1 cellular context compared by ENCODE assay signal in the genomic region with DNA sequence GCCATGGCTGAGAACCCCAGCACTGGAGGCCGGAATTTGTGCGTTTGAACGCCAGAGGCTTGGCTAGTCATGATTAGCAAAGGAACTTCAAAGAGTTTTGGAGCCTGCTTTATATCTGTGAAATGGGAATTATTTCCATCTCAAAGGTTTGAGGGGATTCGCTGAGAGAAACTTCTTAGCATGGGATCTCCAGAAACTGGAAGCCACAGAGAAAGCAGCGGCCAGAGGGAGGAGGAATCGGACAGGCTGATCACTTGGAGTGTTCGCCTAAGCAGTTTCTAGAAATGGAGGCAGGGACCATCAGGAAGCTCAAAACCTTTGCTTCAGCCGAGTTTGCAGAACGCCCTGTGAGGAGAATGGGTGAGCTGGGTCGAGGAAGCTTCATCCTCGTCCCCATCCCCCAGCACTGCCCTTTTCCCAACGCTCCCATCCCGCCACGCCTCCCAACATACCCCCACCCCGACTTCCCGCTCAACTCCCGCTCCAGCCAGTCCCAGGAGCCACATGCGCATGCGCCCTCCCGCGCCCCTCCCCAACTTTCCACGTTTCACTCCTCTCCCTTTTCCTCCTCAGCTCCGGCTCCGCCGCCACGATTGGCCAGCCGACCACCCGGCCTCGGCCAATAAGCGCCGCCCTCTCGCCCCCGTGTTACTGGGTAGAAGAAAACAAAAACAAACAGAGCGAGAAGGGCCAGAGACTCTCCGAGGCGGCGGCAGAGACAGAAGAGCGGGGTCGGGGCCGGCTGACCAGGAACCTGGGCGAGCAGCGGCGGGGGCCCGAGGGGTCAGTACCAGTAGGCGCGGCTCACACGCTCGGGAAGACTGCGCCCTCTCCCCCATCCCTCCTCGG.
TF ChIP-seq lines count a peak whose summit lies in the region.

TSS of gene PDCD4 (plus strand) at position 693 of the 849 bp plus-strand sequence. CDS start 4,100 bp downstream, outside the sequence.

TF ChIP-seq in A549, 52 proteins besides CTCF, POLR2A, EP300 and RAD21 (continued from another document):
- TF ChIP-seq, protein P1, sequence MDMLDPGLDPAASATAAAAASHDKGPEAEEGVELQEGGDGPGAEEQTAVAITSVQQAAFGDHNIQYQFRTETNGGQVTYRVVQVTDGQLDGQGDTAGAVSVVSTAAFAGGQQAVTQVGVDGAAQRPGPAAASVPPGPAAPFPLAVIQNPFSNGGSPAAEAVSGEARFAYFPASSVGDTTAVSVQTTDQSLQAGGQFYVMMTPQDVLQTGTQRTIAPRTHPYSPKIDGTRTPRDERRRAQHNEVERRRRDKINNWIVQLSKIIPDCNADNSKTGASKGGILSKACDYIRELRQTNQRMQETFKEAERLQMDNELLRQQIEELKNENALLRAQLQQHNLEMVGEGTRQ (IDR thresholded peaks at IDR 0.05): peak; percentile 56; the same call in 1 of the 2 replicates
- TF ChIP-seq, protein P2, sequence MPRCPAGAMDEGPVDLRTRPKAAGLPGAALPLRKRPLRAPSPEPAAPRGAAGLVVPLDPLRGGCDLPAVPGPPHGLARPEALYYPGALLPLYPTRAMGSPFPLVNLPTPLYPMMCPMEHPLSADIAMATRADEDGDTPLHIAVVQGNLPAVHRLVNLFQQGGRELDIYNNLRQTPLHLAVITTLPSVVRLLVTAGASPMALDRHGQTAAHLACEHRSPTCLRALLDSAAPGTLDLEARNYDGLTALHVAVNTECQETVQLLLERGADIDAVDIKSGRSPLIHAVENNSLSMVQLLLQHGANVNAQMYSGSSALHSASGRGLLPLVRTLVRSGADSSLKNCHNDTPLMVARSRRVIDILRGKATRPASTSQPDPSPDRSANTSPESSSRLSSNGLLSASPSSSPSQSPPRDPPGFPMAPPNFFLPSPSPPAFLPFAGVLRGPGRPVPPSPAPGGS (IDR thresholded peaks at IDR 0.05): peak; percentile 39; the same call in 2 of the 3 replicates
- TF ChIP-seq CHD2 (IDR thresholded peaks at IDR 0.05; ENCODE audit: low read length, partially characterized antibody) (no peak), RARB (CRISPR knock-in tag; IDR thresholded peaks at IDR 0.05) (no peak), MAX (IDR thresholded peaks at IDR 0.05) (peak; percentile 83), ZFP36 (IDR thresholded peaks at IDR 0.05; ENCODE audit: borderline replicate concordance, partially characterized antibody) (no peak), HOXA7 (CRISPR knock-in tag; IDR thresholded peaks at IDR 0.05) (0 out of 2 replicates have a peak, but pooled peaks have one; percentile 36), CEBPB (IDR thresholded peaks at IDR 0.05) (no peak), ESRRA (IDR thresholded peaks at IDR 0.05; ENCODE audit: borderline replicate concordance, low read length) (no peak), E2F6 (IDR thresholded peaks at IDR 0.05; ENCODE audit: borderline replicate concordance, low read depth) (peak; percentile 95), HDAC2 (IDR thresholded peaks at IDR 0.05) (no peak), RFX5 (IDR thresholded peaks at IDR 0.05) (peak; percentile 97)
- TF ChIP-seq, protein P3, sequence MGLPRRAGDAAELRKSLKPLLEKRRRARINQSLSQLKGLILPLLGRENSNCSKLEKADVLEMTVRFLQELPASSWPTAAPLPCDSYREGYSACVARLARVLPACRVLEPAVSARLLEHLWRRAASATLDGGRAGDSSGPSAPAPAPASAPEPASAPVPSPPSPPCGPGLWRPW (IDR thresholded peaks at IDR 0.05): no peak
